In the genomic region with DNA sequence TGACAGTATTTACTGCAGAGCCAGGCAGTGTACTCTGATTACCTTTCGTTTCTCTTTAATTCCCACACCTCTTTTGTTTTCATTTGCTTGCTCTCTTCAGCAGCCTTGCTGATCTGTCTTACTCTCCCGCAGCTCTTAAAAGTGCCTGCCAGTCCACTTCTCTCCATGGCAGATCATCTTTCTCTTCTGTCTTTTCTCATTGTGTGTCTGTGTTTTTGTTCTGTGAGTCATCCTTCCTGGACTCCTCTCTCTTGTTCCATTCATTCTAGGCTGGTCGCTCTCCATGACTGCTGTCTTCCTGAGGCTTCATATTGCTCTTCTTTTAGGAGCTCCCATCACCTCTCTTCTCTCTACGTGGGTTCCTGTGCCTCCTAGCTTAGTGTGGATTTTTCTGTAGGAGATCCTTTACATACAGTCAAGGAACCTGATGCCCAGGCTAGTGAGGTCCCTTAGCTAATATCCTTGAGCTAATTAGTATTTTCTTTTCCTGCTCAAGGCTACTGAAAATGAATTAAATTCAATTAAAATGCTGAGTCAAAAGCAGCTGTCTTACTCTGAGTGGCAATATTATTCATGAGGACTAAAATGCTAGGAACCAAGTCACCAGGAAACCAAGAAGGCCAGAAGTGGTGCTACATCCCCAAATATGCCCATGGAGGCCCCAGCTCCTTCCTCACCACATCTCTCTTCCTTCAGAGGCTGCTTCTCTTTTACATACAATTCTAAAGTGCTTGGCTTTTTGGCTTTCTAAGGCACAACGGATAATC, we compare ENCODE assay signal across 9 cellular contexts.
DNase-seq lines count a peak whose midpoint lies in the region; ATAC-seq and TF ChIP-seq lines count a peak whose summit lies in the region.
"Had no signal": no experiment of that assay in that cellular context is flagged by ENCODE, and none has a peak within 500 bp of the region (broad histone marks: within the 10 kb centered on the region; RNA-seq: fewer than 3 reads in every experiment).

No MANE protein-coding gene starts in this region.

- peaks cover 13% of the 10 kb centered on the region; the same call in 1 of the 2 replicates for H3K79me2 ChIP-seq in Loucy (ENCODE audit: insufficient read depth, low read length)

- H2AFZ ChIP-seq in Loucy (ENCODE audit: low read length) = no peak overlapping the region

- no peaks in the 10 kb centered on the region for H3K36me3 ChIP-seq in Loucy (ENCODE audit: insufficient read depth, low read length)

- no peak overlapping the region for H3K9ac ChIP-seq in Loucy (ENCODE audit: low read depth, low read length, poor library complexity, severe bottlenecking)

- peak overlapping the region; percentile 2 for H3K4me2 ChIP-seq in Loucy (ENCODE audit: low read depth, low read length, poor library complexity, severe bottlenecking)

- no peaks in the 10 kb centered on the region for H3K9me3 ChIP-seq in Loucy (ENCODE audit: insufficient read depth, low read depth, low read length)

- H3K4me3 ChIP-seq in Loucy (ENCODE audit: low read length, poor library complexity, severe bottlenecking) = no peak overlapping the region

- no peaks in the 10 kb centered on the region for H4K20me1 ChIP-seq in Loucy (ENCODE audit: insufficient read depth, low read length, poor library complexity, severe bottlenecking)

- no peaks in the 10 kb centered on the region for H3F3A ChIP-seq in Loucy (ENCODE audit: low read depth)

- DNase-seq in COLO829 (ENCODE audit: low spot score) (peak; percentile 84), amniotic epithelial cell (ENCODE audit: low read depth) (peak; percentile 84), left kidney (ENCODE audit: low read depth, low spot score) (peak; percentile 38), left ventricle myocardium superior (no peak), NCI-H82 treated with DMSO at 0.1 percent for 48 hours (lab: John Stamatoyannopoulos, UW; ENCODE audit: unreplicated experiment) (no peak), DMS114 treated with DMSO at 0.1 percent for 48 hours (lab: John Stamatoyannopoulos, UW; ENCODE audit: unreplicated experiment) (no peak)
- DNase-seq: activated CD4-positive, CD25-positive, alpha-beta regulatory T cell treated with anti-CD3 and anti-CD28 coated beads, Interleukin-2, amount 50 U/mL, for 72 hours had no signal

- H3K9me2 ChIP-seq in Loucy (replicated peaks; ENCODE audit: low read depth, low read length) = no peaks in the 10 kb centered on the region

- H3K27me3 ChIP-seq in Loucy (ENCODE audit: insufficient read depth, low read length, poor library complexity, severe bottlenecking) = no peaks in the 10 kb centered on the region

- ATAC-seq in left ventricle myocardium superior (no peak), GM18909 (IDR thresholded peaks at IDR 0.05; ENCODE audit: poor library complexity, unreplicated experiment) (no peak)

- no peak for TF ChIP-seq CTCF in Loucy (conservative IDR thresholded peaks at IDR 0.05; ENCODE audit: low read length)

- intact Hi-C loops in left ventricle myocardium superior (cut with micrococcal nuclease) = no loop called here

- peaks cover 47% of the 10 kb centered on the region for H3K4me1 ChIP-seq in Loucy (ENCODE audit: insufficient read depth, low read length, poor library complexity, severe bottlenecking)

Comparison
In these comparisons a context has a peak if more than half of its experiments do, and no peak if none do; other contexts are left out.
1. DNase-seq: peak in COLO829 (single experiment), amniotic epithelial cell (single experiment) and left kidney (single experiment); none in left ventricle myocardium superior (single experiment), NCI-H82 treated with DMSO at 0.1 percent for 48 hours (single experiment) and DMS114 treated with DMSO at 0.1 percent for 48 hours (single experiment).